Comparison of ENCODE assay signal across 7 cellular contexts in the genomic region with DNA sequence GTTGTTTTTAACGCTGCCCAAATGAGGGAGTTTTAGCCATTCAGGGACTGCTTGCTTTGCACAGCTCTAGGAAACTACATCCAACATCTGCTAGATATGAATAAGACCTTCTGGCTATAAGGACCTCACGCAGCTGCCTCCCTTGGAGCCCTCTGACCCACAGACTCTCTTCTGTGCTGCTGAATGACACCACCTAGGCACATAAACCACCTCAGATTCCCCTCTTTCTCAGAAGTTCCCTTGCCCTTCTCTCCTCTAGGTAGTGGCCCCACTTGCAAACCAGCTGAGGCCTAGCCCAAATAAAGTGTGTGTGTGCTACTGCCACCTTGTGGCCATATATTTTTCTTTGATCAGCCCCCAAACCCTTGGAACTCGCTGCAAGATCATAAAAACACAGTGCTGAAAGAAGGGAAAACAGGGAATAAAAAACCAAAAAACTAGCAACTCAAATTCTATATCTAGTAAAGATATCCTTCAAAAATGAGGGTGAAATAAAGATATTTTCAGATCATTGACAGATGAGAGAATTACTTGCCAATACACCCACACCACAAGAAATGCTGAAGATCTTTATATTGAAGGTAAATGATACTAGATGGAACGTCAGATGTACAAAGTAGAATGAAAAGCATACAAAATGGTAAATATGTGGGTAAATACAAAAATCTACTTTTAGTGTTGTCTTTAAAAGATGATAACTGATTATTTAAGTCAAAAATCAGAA.
DNase-seq lines count a peak whose midpoint lies in the region; ATAC-seq, FAIRE-seq and TF ChIP-seq lines count a peak whose summit lies in the region.

No MANE protein-coding gene starts in this region.

- CTCF ChIA-PET in SK-N-SH (lab: Yijun Ruan, JAX), result interaction anchor here (0.6 to 6.0 kb wide), 17 partner anchors 8 to 716 kb away, joined by 3 to 33 read pairs (median 4); no protein-coding TSS in a partner anchor

- no peaks in the 10 kb centered on the region for H3F3A ChIP-seq in SK-N-SH (replicated peaks; ENCODE audit: insufficient read depth)

- H3K79me2 ChIP-seq in SK-N-SH (ENCODE audit: insufficient read depth), result no peaks in the 10 kb centered on the region

- H3K36me3 ChIP-seq in SK-N-SH (replicated peaks in 1 of 2; ENCODE audit: control insufficient read depth in 1 of 2, insufficient read depth in 2 of 2, low read length in 1 of 2) (no peaks in the 10 kb centered on the region), ascending aorta (no peaks in the 10 kb centered on the region)

- POLR2A ChIA-PET in SK-N-SH (lab: Yijun Ruan, JAX), result no interaction called here

- ATAC-seq in GM19463 (IDR thresholded peaks at IDR 0.05; ENCODE audit: unreplicated experiment), result peak; percentile 94
- peak; percentile 97 for ATAC-seq in HG03460 (IDR thresholded peaks at IDR 0.05; ENCODE audit: unreplicated experiment)

- intact Hi-C loops in ascending aorta (cut with DNase I), result no loop called here

- H3K9me2 ChIP-seq in SK-N-SH, result no peaks in the 10 kb centered on the region

- H3K4me2 ChIP-seq in SK-N-SH, result no peak overlapping the region

- no peak overlapping the region for H2AFZ ChIP-seq in SK-N-SH (ENCODE audit: low read depth)

- peak overlapping the region in 1 of 2 experiments; percentile 10; a peak in 1 of 4 replicates for H3K4me3 ChIP-seq in SK-N-SH (ENCODE audit: low read depth in 2 of 2, low read length in 1 of 2)
- no peak overlapping the region for H3K4me3 ChIP-seq in ascending aorta

- H3K9me3 ChIP-seq in SK-N-SH (no peaks in the 10 kb centered on the region), ascending aorta (no peaks in the 10 kb centered on the region)

- peak; percentile 50 for TF ChIP-seq RAD21 in SK-N-SH (IDR thresholded peaks at IDR 0.05; ENCODE audit: low read length)

- no peak overlapping the region for H3K9ac ChIP-seq in SK-N-SH

- TF ChIP-seq CTCF in SK-N-SH (IDR thresholded peaks at IDR 0.05), result peak; percentile 86
- TF ChIP-seq CTCF in ascending aorta (IDR thresholded peaks at IDR 0.05), result peak in 2 of 3 experiments; percentile 43 to 54

- WGBS in SK-N-SH (ENCODE audit: low lambda C conversion rate), result 80% methylated on average over 4 of the region's 4 CpGs

- no peaks in the 10 kb centered on the region for H3K27me3 ChIP-seq in SK-N-SH (ENCODE audit: insufficient read depth)
- no peaks in the 10 kb centered on the region for H3K27me3 ChIP-seq in ascending aorta

- no peak for TF ChIP-seq EP300 in SK-N-SH (IDR thresholded peaks at IDR 0.05; ENCODE audit: borderline replicate concordance in 1 of 2, low read depth in 1 of 2, low read length in 1 of 2)

- H4K20me1 ChIP-seq in SK-N-SH (ENCODE audit: insufficient read depth), result no peaks in the 10 kb centered on the region

- H3K27ac ChIP-seq in SK-N-SH (ENCODE audit: low read depth in 2 of 2, low read length in 1 of 2), result no peak overlapping the region
- no peak overlapping the region for H3K27ac ChIP-seq in ascending aorta

- DNase-seq in SK-N-SH (peak; percentile 16), ascending aorta (ENCODE audit: low spot score in 2 of 2) (no peak), inferior parietal cortex (ENCODE audit: extremely low spot score) (peak; percentile 69)
- DNase-seq in stimulated activated CD4-positive, alpha-beta T cell treated with anti-CD3 and anti-CD28 coated beads, Interleukin-2, amount 100 ng/mL, for 4 hours (ENCODE audit: low read depth), result peak; percentile 11

- peak; percentile 98 for FAIRE-seq in G401.6 (lab: Jason Lieb, UNC)

- H3K4me1 ChIP-seq in SK-N-SH (ENCODE audit: control insufficient read depth in 1 of 2, insufficient read depth in 2 of 2, low read depth in 1 of 2, low read length in 1 of 2), result no peaks in the 10 kb centered on the region; a peak in 1 of 4 replicates
- H3K4me1 ChIP-seq in ascending aorta, result no peaks in the 10 kb centered on the region

TF ChIP-seq in SK-N-SH, 30 proteins besides CTCF, POLR2A, EP300 and RAD21:
- TF ChIP-seq SMC3 (IDR thresholded peaks at IDR 0.05; ENCODE audit: low read depth, low read length), result peak; percentile 38
- no peak for TF ChIP-seq RCOR1 (IDR thresholded peaks at IDR 0.05; ENCODE audit: low read length)
- TF ChIP-seq FOXM1 (IDR thresholded peaks at IDR 0.05; ENCODE audit: low read depth), result no peak

Comparison
In these comparisons a context has a peak if more than half of its experiments do, and no peak if none do; other contexts are left out.
1. DNase-seq: peak in SK-N-SH (single experiment), inferior parietal cortex (single experiment) and stimulated activated CD4-positive, alpha-beta T cell treated with anti-CD3 and anti-CD28 coated beads, Interleukin-2, amount 100 ng/mL, for 4 hours (single experiment); none in ascending aorta (0 of 2).